Comparison of ENCODE assay signal across 1 cellular context in the genomic region with DNA sequence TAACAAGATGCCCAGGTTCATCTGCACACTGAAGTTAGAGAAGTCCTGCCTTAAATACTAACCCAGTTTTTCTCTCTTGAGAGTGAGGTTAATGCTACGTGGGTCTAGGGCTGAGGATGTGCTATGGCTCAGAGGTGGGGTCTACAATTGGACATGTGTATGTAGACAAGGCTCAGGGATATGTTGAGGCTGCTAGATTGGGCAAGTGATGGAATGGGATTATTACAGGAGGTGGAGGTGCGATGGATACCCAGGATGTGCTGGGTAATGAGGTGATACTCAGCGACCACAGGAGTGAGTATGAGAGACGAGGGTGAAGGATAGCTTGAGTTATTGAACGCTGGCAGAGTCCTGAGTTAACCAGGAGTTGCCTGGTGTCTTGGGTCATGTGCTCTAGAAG.
TF ChIP-seq lines count a peak whose summit lies in the region.

No MANE protein-coding gene starts in this region.

TF ChIP-seq in HEK293, 187 proteins besides CTCF, POLR2A, EP300 and RAD21:
- TF ChIP-seq, protein P1, sequence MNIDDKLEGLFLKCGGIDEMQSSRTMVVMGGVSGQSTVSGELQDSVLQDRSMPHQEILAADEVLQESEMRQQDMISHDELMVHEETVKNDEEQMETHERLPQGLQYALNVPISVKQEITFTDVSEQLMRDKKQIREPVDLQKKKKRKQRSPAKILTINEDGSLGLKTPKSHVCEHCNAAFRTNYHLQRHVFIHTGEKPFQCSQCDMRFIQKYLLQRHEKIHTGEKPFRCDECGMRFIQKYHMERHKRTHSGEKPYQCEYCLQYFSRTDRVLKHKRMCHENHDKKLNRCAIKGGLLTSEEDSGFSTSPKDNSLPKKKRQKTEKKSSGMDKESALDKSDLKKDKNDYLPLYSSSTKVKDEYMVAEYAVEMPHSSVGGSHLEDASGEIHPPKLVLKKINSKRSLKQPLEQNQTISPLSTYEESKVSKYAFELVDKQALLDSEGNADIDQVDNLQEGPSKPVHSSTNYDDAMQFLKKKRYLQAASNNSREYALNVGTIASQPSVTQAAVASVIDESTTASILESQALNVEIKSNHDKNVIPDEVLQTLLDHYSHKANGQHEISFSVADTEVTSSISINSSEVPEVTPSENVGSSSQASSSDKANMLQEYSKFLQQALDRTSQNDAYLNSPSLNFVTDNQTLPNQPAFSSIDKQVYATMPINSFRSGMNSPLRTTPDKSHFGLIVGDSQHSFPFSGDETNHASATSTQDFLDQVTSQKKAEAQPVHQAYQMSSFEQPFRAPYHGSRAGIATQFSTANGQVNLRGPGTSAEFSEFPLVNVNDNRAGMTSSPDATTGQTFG (tag by site-specific recombination; IDR thresholded peaks at IDR 0.05; ENCODE audit: borderline replicate concordance) = no peak
- TF ChIP-seq ZNF624 (tag by site-specific recombination; IDR thresholded peaks at IDR 0.05) (no peak), KLF9 (tag by site-specific recombination; IDR thresholded peaks at IDR 0.05; ENCODE audit: low read depth) (no peak), ZNF433 (tag by site-specific recombination; IDR thresholded peaks at IDR 0.05; ENCODE audit: low read depth) (no peak), ZNF785 (tag by site-specific recombination; IDR thresholded peaks at IDR 0.05) (no peak), BCL11A (tag by site-specific recombination; IDR thresholded peaks at IDR 0.05; ENCODE audit: low read depth) (no peak), ZSCAN16 (tag by site-specific recombination; IDR thresholded peaks at IDR 0.05) (no peak), ZNF202 (tag by site-specific recombination; IDR thresholded peaks at IDR 0.05; ENCODE audit: borderline replicate concordance) (no peak), ZNF214 (tag by site-specific recombination; IDR thresholded peaks at IDR 0.05; ENCODE audit: borderline replicate concordance) (no peak), ZNF514 (tag by site-specific recombination; IDR thresholded peaks at IDR 0.05) (no peak)
